Comparison of ENCODE assay signal across 9 cellular contexts in the genomic region with DNA sequence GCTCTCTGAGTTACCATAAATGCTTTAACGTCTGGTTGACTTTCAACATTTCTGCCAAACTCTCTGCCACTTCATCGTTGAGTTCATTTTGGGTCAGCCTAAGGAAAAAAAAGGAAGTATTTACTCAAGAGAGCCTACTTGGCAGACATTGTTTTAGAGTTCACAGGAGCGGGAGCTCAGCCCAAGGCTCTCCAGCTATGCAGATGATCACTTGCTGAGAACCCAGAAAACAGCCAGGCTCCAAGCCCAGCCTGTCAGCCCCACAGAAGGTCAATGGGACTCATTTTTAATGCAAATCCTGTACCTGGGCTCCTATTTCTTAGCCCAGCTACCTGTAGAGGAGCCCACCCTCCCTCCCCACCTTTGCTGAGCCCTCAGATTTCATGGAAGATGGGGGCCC. TPM values are rescaled to one million over a fixed set of nuclear protein-coding genes. Genes with fewer than 3 reads are reported as not detected.
A peak's percentile ranks its signal among the peaks of the same experiment; 100 is the strongest.
DNase-seq lines count a peak whose midpoint lies in the region; ATAC-seq and TF ChIP-seq lines count a peak whose summit lies in the region.
"Had no signal": no experiment of that assay in that cellular context is flagged by ENCODE, and none has a peak within 500 bp of the region (broad histone marks: within the 10 kb centered on the region; RNA-seq: fewer than 3 reads in every experiment).

No MANE protein-coding gene starts in this region.

- intact Hi-C loops in left cardiac atrium (cut with DNase I) = no loop called here

- no peak overlapping the region for H3K4me3 ChIP-seq in retinal pigment epithelial cell (ENCODE audit: low read length)
- H3K4me3 ChIP-seq: SJCRH30 had no signal

- TF ChIP-seq CTCF in retinal pigment epithelial cell (conservative IDR thresholded peaks at IDR 0.05; ENCODE audit: low read depth, low read length) = no peak

- peak; percentile 88 to 91 for ATAC-seq in left cardiac atrium
- no peak for ATAC-seq in HG02852 (IDR thresholded peaks at IDR 0.05; ENCODE audit: unreplicated experiment)
- no peak for ATAC-seq in HG02588 (IDR thresholded peaks at IDR 0.05; ENCODE audit: unreplicated experiment)

- peak; percentile 60 for DNase-seq in DMS79 (lab: John Stamatoyannopoulos, UW)
- peak; percentile 49 for DNase-seq in SIG-M5 (lab: John Stamatoyannopoulos, UW)
- DNase-seq in left cardiac atrium = peak; percentile 56
- peak; percentile 63 for DNase-seq in retinal pigment epithelial cell (ENCODE audit: low read depth)
- DNase-seq in NCI-H345 (lab: John Stamatoyannopoulos, UW) = no peak
- no peak for DNase-seq in D341Med (ENCODE audit: low spot score)
- DNase-seq: SJCRH30 had no signal

RNA-seq across cellular contexts. Expression of a gene that starts 45.5 kb away (rescaled TPM):
- total RNA-seq in left cardiac atrium = 10 to 100 TPM; 10.6 to 18.1 TPM

Comparison
In these comparisons a context has a peak if more than half of its experiments do, and no peak if none do; other contexts are left out.
1. DNase-seq: peak in DMS79 (single experiment), SIG-M5 (single experiment), left cardiac atrium (single experiment) and retinal pigment epithelial cell (single experiment); none in NCI-H345 (single experiment) and D341Med (single experiment).
2. ATAC-seq: peak in left cardiac atrium (2 of 2); none in HG02852 (single experiment) and HG02588 (single experiment).